Comparison of ENCODE assay signal across 1 cellular context in the genomic region with DNA sequence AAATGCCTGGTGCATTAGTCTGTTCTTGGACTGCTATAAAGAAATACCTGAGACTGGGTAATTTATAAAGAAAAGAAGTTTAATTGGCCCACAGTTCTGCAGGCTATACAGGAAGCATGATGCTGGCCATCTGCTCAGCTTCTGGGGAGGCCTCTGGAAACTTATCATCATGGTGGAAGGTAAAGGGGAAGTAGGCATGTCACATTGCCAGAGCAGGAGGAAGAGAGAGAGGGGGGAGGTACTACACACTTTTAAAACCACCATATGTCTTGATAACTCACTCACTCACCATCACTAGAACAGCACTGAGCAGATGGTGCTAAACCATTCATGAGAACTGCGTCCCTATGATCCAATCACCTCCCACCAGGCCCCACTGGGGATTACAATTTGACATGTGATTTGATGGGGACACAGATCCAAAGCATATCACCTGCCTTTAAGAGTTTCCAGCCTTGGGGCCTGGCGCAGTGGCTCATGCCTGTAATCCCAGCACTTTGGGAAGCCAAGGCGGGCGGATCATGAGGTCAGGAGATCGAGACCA.
TF ChIP-seq lines count a peak whose summit lies in the region.

No MANE protein-coding gene starts in this region.

TF ChIP-seq in GM12878, 131 proteins besides CTCF, POLR2A, EP300 and RAD21 (continued from another document):
- TF ChIP-seq, protein P1, sequence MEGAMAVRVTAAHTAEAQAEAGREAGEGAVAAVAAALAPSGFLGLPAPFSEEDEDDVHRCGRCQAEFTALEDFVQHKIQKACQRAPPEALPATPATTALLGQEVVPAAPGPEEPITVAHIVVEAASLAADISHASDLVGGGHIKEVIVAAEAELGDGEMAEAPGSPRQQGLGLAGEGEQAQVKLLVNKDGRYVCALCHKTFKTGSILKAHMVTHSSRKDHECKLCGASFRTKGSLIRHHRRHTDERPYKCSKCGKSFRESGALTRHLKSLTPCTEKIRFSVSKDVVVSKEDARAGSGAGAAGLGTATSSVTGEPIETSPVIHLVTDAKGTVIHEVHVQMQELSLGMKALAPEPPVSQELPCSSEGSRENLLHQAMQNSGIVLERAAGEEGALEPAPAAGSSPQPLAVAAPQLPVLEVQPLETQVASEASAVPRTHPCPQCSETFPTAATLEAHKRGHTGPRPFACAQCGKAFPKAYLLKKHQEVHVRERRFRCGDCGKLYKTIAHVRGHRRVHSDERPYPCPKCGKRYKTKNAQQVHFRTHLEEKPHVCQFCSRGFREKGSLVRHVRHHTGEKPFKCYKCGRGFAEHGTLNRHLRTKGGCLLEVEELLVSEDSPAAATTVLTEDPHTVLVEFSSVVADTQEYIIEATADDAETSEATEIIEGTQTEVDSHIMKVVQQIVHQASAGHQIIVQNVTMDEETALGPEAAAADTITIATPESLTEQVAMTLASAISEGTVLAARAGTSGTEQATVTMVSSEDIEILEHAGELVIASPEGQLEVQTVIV (IDR thresholded peaks at IDR 0.05; ENCODE audit: borderline replicate concordance, partially characterized antibody), result no peak
- TF ChIP-seq RB1 (IDR thresholded peaks at IDR 0.05; ENCODE audit: borderline replicate concordance), result no peak
- TF ChIP-seq CBX3 (IDR thresholded peaks at IDR 0.05; ENCODE audit: borderline replicate concordance, low read depth), result no peak
- TF ChIP-seq SMARCA5 (IDR thresholded peaks at IDR 0.05), result no peak
